Comparison of ENCODE assay signal across 25 cellular contexts in genomic region chr19:3150739-3151329, GRCh38. TPM values are rescaled to one million over a fixed set of nuclear protein-coding genes. Genes with fewer than 3 reads are reported as not detected.
"Had no signal": no experiment of that assay in that cellular context is flagged by ENCODE, and none has a peak within 500 bp of the region (broad histone marks: within the 10 kb centered on the region; RNA-seq: fewer than 3 reads in every experiment).

No MANE protein-coding gene starts in this region.

- DNase-seq: activated B cell treated with CpG ODN at 0.5 μM for 24 hours; activated CD4-positive, alpha-beta memory T cell treated with anti-CD3 and anti-CD28 coated beads for 36 hours; activated CD4-positive, alpha-beta T cell treated with anti-CD3 and anti-CD28 coated beads for 36 hours; activated effector memory CD4-positive, alpha-beta T cell treated with Interleukin-2 at 50 U/mL for 16 hours; activated naive CD4-positive, alpha-beta T cell treated with anti-CD3 and anti-CD28 coated beads for 36 hours; activated naive CD8-positive, alpha-beta T cell treated with anti-CD3 and anti-CD28 coated beads, Interleukin-2, amount 10 ng/mL, durations not matched to agents 7 days and 5 days; activated T-cell treated with anti-CD3 and anti-CD28 coated beads, Interleukin-2, amount 50 U/mL, for 72 hours; amygdala; heart right ventricle; kidney; lower lobe of right lung; mesendoderm; mucosa of descending colon; nephron progenitor cell; nucleus accumbens; small intestine; stimulated activated CD4-positive, alpha-beta T cell treated with anti-CD3 and anti-CD28 coated beads, Interleukin-15, amount 100 ng/mL, for 24 hours; stomach; transverse colon had no signal

- ATAC-seq: activated CD4-positive, alpha-beta T cell treated with anti-CD3 and anti-CD28 coated beads for 36 hours; activated T-cell treated with anti-CD3 and anti-CD28 coated beads, Interleukin-2, amount 50 U/mL, for 72 hours; lower lobe of right lung; mucosa of descending colon; sciatic nerve; stimulated activated memory B cell treated with anti-CD40 and anti-IgM and Interleukin-4, amounts not matched to agents 10 μg/mL and 1 μg/mL and 100 μg/mL, for 72 hours had no signal

- H3K9me3 ChIP-seq: heart right ventricle, lower lobe of right lung, mucosa of descending colon, stomach, suprapubic skin, transverse colon had no signal

- H3K36me3 ChIP-seq: transverse colon had no signal

- H3K36me3 Mint-ChIP-seq: stimulated activated memory B cell treated with anti-CD40 and anti-IgM and Interleukin-4, amounts not matched to agents 10 μg/mL and 1 μg/mL and 100 μg/mL, for 72 hours had no signal

- H3K27me3 ChIP-seq: suprapubic skin, transverse colon had no signal

- H3K4me3 Mint-ChIP-seq: activated B cell treated with CpG ODN at 0.5 μM for 24 hours; activated CD4-positive, alpha-beta memory T cell treated with anti-CD3 and anti-CD28 coated beads for 36 hours; activated CD4-positive, alpha-beta T cell treated with anti-CD3 and anti-CD28 coated beads for 36 hours; activated naive CD4-positive, alpha-beta T cell treated with anti-CD3 and anti-CD28 coated beads for 36 hours; activated naive CD8-positive, alpha-beta T cell treated with anti-CD3 and anti-CD28 coated beads, Interleukin-2, amount 10 ng/mL, durations not matched to agents 7 days and 5 days; activated T-cell treated with anti-CD3 and anti-CD28 coated beads, Interleukin-2, amount 50 U/mL, for 72 hours; nephron progenitor cell; stimulated activated memory B cell treated with anti-CD40 and anti-IgM and Interleukin-4, amounts not matched to agents 10 μg/mL and 1 μg/mL and 100 μg/mL, for 72 hours had no signal

- H3K4me1 ChIP-seq: transverse colon had no signal

- H3K27ac ChIP-seq: heart right ventricle, lower lobe of right lung, stomach, suprapubic skin, transverse colon had no signal

- H3K27ac Mint-ChIP-seq: activated B cell treated with CpG ODN at 0.5 μM for 24 hours; activated CD4-positive, alpha-beta memory T cell treated with anti-CD3 and anti-CD28 coated beads for 36 hours; activated CD4-positive, alpha-beta T cell treated with anti-CD3 and anti-CD28 coated beads for 36 hours; activated naive CD4-positive, alpha-beta T cell treated with anti-CD3 and anti-CD28 coated beads for 36 hours; activated naive CD8-positive, alpha-beta T cell treated with anti-CD3 and anti-CD28 coated beads, Interleukin-2, amount 10 ng/mL, durations not matched to agents 7 days and 5 days; activated T-cell treated with anti-CD3 and anti-CD28 coated beads, Interleukin-2, amount 50 U/mL, for 72 hours; nephron progenitor cell; stimulated activated memory B cell treated with anti-CD40 and anti-IgM and Interleukin-4, amounts not matched to agents 10 μg/mL and 1 μg/mL and 100 μg/mL, for 72 hours had no signal

- H3K4me3 ChIP-seq: heart right ventricle, lower lobe of right lung, mucosa of descending colon, stomach, suprapubic skin, transverse colon had no signal

- H3K27me3 Mint-ChIP-seq: activated CD4-positive, alpha-beta memory T cell treated with anti-CD3 and anti-CD28 coated beads for 36 hours; activated CD4-positive, alpha-beta T cell treated with anti-CD3 and anti-CD28 coated beads for 36 hours; activated naive CD8-positive, alpha-beta T cell treated with anti-CD3 and anti-CD28 coated beads, Interleukin-2, amount 10 ng/mL, durations not matched to agents 7 days and 5 days had no signal

- H3K9me3 Mint-ChIP-seq: activated B cell treated with CpG ODN at 0.5 μM for 24 hours; activated CD4-positive, alpha-beta memory T cell treated with anti-CD3 and anti-CD28 coated beads for 36 hours; activated naive CD4-positive, alpha-beta T cell treated with anti-CD3 and anti-CD28 coated beads for 36 hours; activated naive CD8-positive, alpha-beta T cell treated with anti-CD3 and anti-CD28 coated beads, Interleukin-2, amount 10 ng/mL, durations not matched to agents 7 days and 5 days; nephron progenitor cell; stimulated activated memory B cell treated with anti-CD40 and anti-IgM and Interleukin-4, amounts not matched to agents 10 μg/mL and 1 μg/mL and 100 μg/mL, for 72 hours had no signal

RNA-seq across cellular contexts. Expression of gene S1PR4, which starts 27.7 kb away (rescaled TPM):
- total RNA-seq: cerebellum, epithelial cell of proximal tubule, fibroblast of villous mesenchyme had no signal
